Comparison of ENCODE assay signal across 10 cellular contexts in genomic region chr15:74790080-74790916, GRCh38. TPM values are rescaled to one million over a fixed set of nuclear protein-coding genes. Genes with fewer than 3 reads are reported as not detected.
A peak's percentile ranks its signal among the peaks of the same experiment; 100 is the strongest.
DNase-seq lines count a peak whose midpoint lies in the region; ATAC-seq, FAIRE-seq and TF ChIP-seq lines count a peak whose summit lies in the region.
"Had no signal": no experiment of that assay in that cellular context is flagged by ENCODE, and none has a peak within 500 bp of the region (broad histone marks: within the 10 kb centered on the region; RNA-seq: fewer than 3 reads in every experiment).

No MANE protein-coding gene starts in this region.

- ATAC-seq in lung (ENCODE audit: insufficient read depth, low FRiP score) (no peak), GM18520 (IDR thresholded peaks at IDR 0.05; ENCODE audit: unreplicated experiment) (no peak)

- H3K4me3 ChIP-seq in lung, result no peak overlapping the region
- H3K4me3 ChIP-seq in tibial artery, result peak overlapping the region in 1 of 2 donors; percentile 0

- H3K36me3 ChIP-seq in lung (ENCODE audit: control insufficient read depth in 2 of 2, insufficient read depth in 2 of 2, low read length in 2 of 2), result peaks cover 0 to 4% of the 10 kb centered on the region in 2 donors
- H3K36me3 ChIP-seq in tibial artery, result peaks cover 0 to 4% (median 0%) of the 10 kb centered on the region in 3 donors

- WGBS in lung, 2 donors, result 11 to 28% methylated on average over 15 of the region's 15 CpGs

- peak; percentile 86 for FAIRE-seq in RCC 7860 (lab: Jason Lieb, UNC)
- FAIRE-seq: G401.6 had no signal

- H3K4me1 ChIP-seq in lung (ENCODE audit: control insufficient read depth in 2 of 2, insufficient read depth in 2 of 2, low read length in 2 of 2), result peaks cover 30 to 62% of the 10 kb centered on the region in 2 donors
- H3K4me1 ChIP-seq in tibial artery, result peaks cover 4 to 66% (median 56%) of the 10 kb centered on the region in 4 donors

- H3K9me3 ChIP-seq in lung (ENCODE audit: control insufficient read depth in 2 of 2, insufficient read depth in 1 of 2, low read length in 1 of 2) (no peaks in the 10 kb centered on the region), tibial artery (no peaks in the 10 kb centered on the region)

- H3K27me3 ChIP-seq in lung (ENCODE audit: control insufficient read depth, insufficient read depth) (no peaks in the 10 kb centered on the region), tibial artery (no peaks in the 10 kb centered on the region)

- peak overlapping the region; percentile 36 to 87 for H3K27ac ChIP-seq in lung (ENCODE audit: low read depth in 1 of 2, low read length in 1 of 2)
- H3K27ac ChIP-seq in tibial artery, result peak overlapping the region; percentile 45 to 61

- TF ChIP-seq CTCF in lung (IDR thresholded peaks at IDR 0.05; ENCODE audit: control extremely low read depth, extremely low read depth) (no peak), tibial artery (IDR thresholded peaks at IDR 0.05) (no peak)

- intact Hi-C loops in tibial artery (cut with DNase I; ENCODE audit: low total_unique reads), result no loop called here

- peak; percentile 75 for DNase-seq in activated effector memory CD4-positive, alpha-beta T cell treated with anti-CD3 and anti-CD28 coated beads, Interleukin-2, amount 50 U/mL, for 16 hours
- DNase-seq in activated effector memory CD4-positive, alpha-beta T cell treated with Interleukin-2 at 50 U/mL for 16 hours, result no peak
- DNase-seq in RCC 7860 (ENCODE audit: low spot score), result peak; percentile 84
- DNase-seq in brain pericyte (ENCODE audit: low read depth, low spot score), result peak; percentile 65
- DNase-seq in lung (ENCODE audit: low spot score), result no peak
- DNase-seq in tibial artery, result peak; percentile 56 to 77
- no peak for DNase-seq in NCI-H2081 (lab: John Stamatoyannopoulos, UW)

RNA-seq across cellular contexts. Expression of gene CSK, which starts 8.4 kb away (rescaled TPM):
- total RNA-seq in lung, result 10 to 100 TPM; 39.7 to 82.9 TPM
- 10 to 100 TPM; 40.9 to 99.1 TPM for polyA plus RNA-seq in lung

RNA-seq across cellular contexts. Expression of gene LMAN1L, which starts 22.3 kb away (rescaled TPM):
- total RNA-seq in lung, result under 1 TPM in 1 of 2 donors, not detected in 1; 0.31 TPM
- under 1 TPM in 1 of 2 donors, not detected in 1; 0.11 TPM for polyA plus RNA-seq in lung
- total RNA-seq: dermis microvascular lymphatic vessel endothelial cell had no signal

RNA-seq across cellular contexts. Expression of gene CPLX3, which starts 36.1 kb away (rescaled TPM):
- total RNA-seq in lung, result not detected
- polyA plus RNA-seq in lung, result under 1 TPM; 0.10 to 0.13 TPM
- total RNA-seq: dermis microvascular lymphatic vessel endothelial cell had no signal

RNA-seq across cellular contexts. Expression of gene CYP1A2, which starts 41.7 kb away (rescaled TPM):
- under 1 TPM in 1 of 2 donors, not detected in 1; 0.17 TPM for total RNA-seq in lung
- under 1 TPM; 0.05 to 0.57 TPM for polyA plus RNA-seq in lung

RNA-seq across cellular contexts. Expression of gene ULK3, which starts 52.7 kb away (rescaled TPM):
- total RNA-seq in lung, result 10 to 100 TPM; 20.6 to 46.8 TPM
- 10 to 100 TPM; 30.6 to 54.5 TPM for polyA plus RNA-seq in lung

Comparison
In these comparisons a context has a peak if more than half of its experiments do, and no peak if none do; other contexts are left out.
1. DNase-seq: peak in activated effector memory CD4-positive, alpha-beta T cell treated with anti-CD3 and anti-CD28 coated beads, Interleukin-2, amount 50 U/mL, for 16 hours (single experiment), RCC 7860 (single experiment), brain pericyte (single experiment) and tibial artery (2 of 2); none in activated effector memory CD4-positive, alpha-beta T cell treated with Interleukin-2 at 50 U/mL for 16 hours (single experiment), lung (single experiment) and NCI-H2081 (0 of 2).